ENCODE assay signal across 8 cellular contexts in the genomic region with DNA sequence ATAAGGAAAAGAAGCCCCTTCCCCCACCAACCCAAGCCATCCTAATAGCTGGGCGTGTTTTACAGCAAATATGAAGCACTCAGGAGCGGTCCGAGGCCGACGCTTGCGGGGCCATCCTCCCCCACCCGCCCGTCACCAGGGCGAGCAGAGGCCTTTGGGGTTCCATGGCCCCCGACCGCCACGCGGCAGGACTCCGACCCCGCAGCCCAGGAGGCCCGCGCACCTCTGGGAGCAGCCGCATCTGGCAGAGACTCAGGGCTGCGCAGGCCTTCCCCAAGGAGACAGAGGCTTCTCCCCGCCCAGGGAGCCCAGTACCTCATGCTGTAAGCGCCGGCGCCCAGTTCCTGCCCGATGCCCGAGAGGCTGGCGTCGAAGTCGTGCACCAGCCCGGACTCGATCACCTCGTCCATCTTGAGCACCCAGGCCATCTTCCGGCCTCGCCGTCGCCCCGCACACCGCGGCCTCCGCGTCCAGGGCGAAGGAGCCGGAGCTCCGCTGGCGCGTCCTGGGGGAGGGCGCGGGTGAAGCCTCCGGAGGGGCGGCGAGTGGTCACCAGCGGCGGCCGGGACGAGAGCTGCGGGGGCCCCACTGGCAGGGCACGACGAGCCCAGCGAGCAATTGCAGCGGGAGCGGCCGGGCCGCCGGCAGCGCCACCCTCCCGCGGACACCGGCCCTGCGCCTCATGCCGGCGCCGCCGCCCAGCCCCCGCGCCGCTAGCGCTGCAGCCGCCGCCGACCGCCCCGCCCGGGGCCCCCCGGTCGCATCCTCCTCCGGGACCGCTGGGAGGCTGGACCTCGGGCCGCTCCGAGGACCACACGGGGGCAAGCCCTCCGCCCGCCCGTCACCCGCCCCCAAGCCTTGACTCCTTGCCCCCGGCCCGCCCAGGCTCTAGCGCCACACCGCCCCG. TPM values are rescaled to one million over a fixed set of nuclear protein-coding genes. Genes with fewer than 3 reads are reported as not detected.
A peak's percentile ranks its signal among the peaks of the same experiment; 100 is the strongest.
DNase-seq lines count a peak whose midpoint lies in the region; ATAC-seq, FAIRE-seq and TF ChIP-seq lines count a peak whose summit lies in the region.

No MANE protein-coding gene starts in this region.

- H3K4me3 ChIP-seq in OCI-LY3 (ENCODE audit: low read length) (peak overlapping the region; percentile 78), foreskin fibroblast (ENCODE audit: low read depth in 1 of 2, low read length in 2 of 2) (peak overlapping the region; percentile 92 to 93), neural cell (ENCODE audit: low read length) (peak overlapping the region; percentile 78), testis (peak overlapping the region; percentile 83 to 86)

- DNase-seq in A172 (ENCODE audit: low spot score) = peak; percentile 27
- DNase-seq in GM12891 (ENCODE audit: insufficient read length, low spot score) = peak; percentile 16
- DNase-seq in activated effector memory CD4-positive, alpha-beta T cell treated with Interleukin-2 at 50 U/mL for 16 hours = peak; percentile 37
- DNase-seq in foreskin fibroblast = peak; percentile 56 to 84
- peak; percentile 59 for DNase-seq in testis

- no peak for TF ChIP-seq EP300 in neural cell (conservative IDR thresholded peaks at IDR 0.05; ENCODE audit: poor library complexity, severe bottlenecking)

- peaks cover 58% of the 10 kb centered on the region for H3K79me2 ChIP-seq in OCI-LY3 (ENCODE audit: low read length)
- peaks cover 47% of the 10 kb centered on the region for H3K79me2 ChIP-seq in neural cell (replicated peaks; ENCODE audit: insufficient read depth, low read length)

- H3K9ac ChIP-seq in OCI-LY3 (ENCODE audit: low read length) (peak overlapping the region; percentile 88), neural cell (ENCODE audit: low read length) (peak overlapping the region; percentile 84)

- TF ChIP-seq CTCF in OCI-LY3 (IDR thresholded peaks at IDR 0.05; ENCODE audit: low read depth, low read length) = 0 out of 2 replicates have a peak, but pooled peaks have one; percentile 21
- TF ChIP-seq CTCF in foreskin fibroblast (IDR thresholded peaks at IDR 0.05; ENCODE audit: low read depth, low read length) = no peak
- TF ChIP-seq CTCF in neural cell (IDR thresholded peaks at IDR 0.05; ENCODE audit: poor library complexity, severe bottlenecking) = peak; percentile 56
- peak in 1 of 3 experiments; percentile 19 for TF ChIP-seq CTCF in testis (IDR thresholded peaks at IDR 0.05)

- H3K4me2 ChIP-seq in OCI-LY3 (ENCODE audit: low read length) (peak overlapping the region; percentile 95), neural cell (ENCODE audit: low read length) (peak overlapping the region; percentile 83)

- WGBS in testis, 2 donors = 0 to 11% methylated on average over 1 to 69 of the region's 99 CpGs

- H2AFZ ChIP-seq in OCI-LY3 (ENCODE audit: low read depth, low read length) (no peak overlapping the region), neural cell (ENCODE audit: low read depth, low read length) (peak overlapping the region; percentile 28)

- H3K36me3 ChIP-seq in OCI-LY3 (replicated peaks; ENCODE audit: low read depth, low read length) (no peaks in the 10 kb centered on the region), neural cell (ENCODE audit: insufficient read depth, low read length) (no peaks in the 10 kb centered on the region), testis (ENCODE audit: low read depth, missing control alignments) (no peaks in the 10 kb centered on the region)

- H4K20me1 ChIP-seq in OCI-LY3 (ENCODE audit: insufficient read depth, low read length) (peaks cover 43% of the 10 kb centered on the region), neural cell (ENCODE audit: insufficient read depth) (peaks cover 8% of the 10 kb centered on the region)

- H3K27ac ChIP-seq in OCI-LY3 (ENCODE audit: low read length) (peak overlapping the region; percentile 92), neural cell (ENCODE audit: low read length) (peak overlapping the region; percentile 92), testis (peak overlapping the region; percentile 90 to 92)

- TF ChIP-seq POLR2A in GM12891 (IDR thresholded peaks at IDR 0.05; ENCODE audit: low read depth, low read length) = peak; percentile 71
- no peak for TF ChIP-seq POLR2A in testis (IDR thresholded peaks at IDR 0.05)

- no peak for TF ChIP-seq RAD21 in neural cell (conservative IDR thresholded peaks at IDR 0.05)

- H3K27me3 ChIP-seq in OCI-LY3 (ENCODE audit: low read depth, low read length) (no peaks in the 10 kb centered on the region), neural cell (ENCODE audit: insufficient read depth, low read depth, low read length) (no peaks in the 10 kb centered on the region), testis (no peaks in the 10 kb centered on the region)

- peaks cover 9% of the 10 kb centered on the region for H3F3A ChIP-seq in neural cell (ENCODE audit: insufficient read depth, low read length, poor library complexity, severe bottlenecking)

- peak; percentile 28 for ATAC-seq in HG02840 (IDR thresholded peaks at IDR 0.05; ENCODE audit: low FRiP score, unreplicated experiment)

- peak; percentile 47 for FAIRE-seq in GM12891 (lab: Jason Lieb, UNC)

- H3K9me3 ChIP-seq in OCI-LY3 (ENCODE audit: insufficient read depth, low read length) (no peaks in the 10 kb centered on the region), neural cell (ENCODE audit: low read length) (no peaks in the 10 kb centered on the region), testis (no peaks in the 10 kb centered on the region)

- H3K4me1 ChIP-seq in OCI-LY3 (ENCODE audit: low read length) (peaks cover 35% of the 10 kb centered on the region), testis (peaks cover 31% of the 10 kb centered on the region)

- H3K9me2 ChIP-seq in neural cell (ENCODE audit: insufficient read depth, low read length) = no peaks in the 10 kb centered on the region

- intact Hi-C loops in testis (cut with DNase I; ENCODE audit: low total_unique reads) = no loop called here

TF ChIP-seq in GM12891, 5 proteins besides CTCF, POLR2A, EP300 and RAD21:
- peak; percentile 44; the same call in 1 of the 2 replicates for TF ChIP-seq POLR2AphosphoS5 (IDR thresholded peaks at IDR 0.05; ENCODE audit: low read depth, low read length)
- TF ChIP-seq TAF1 (IDR thresholded peaks at IDR 0.05; ENCODE audit: low read depth, low read length) = no peak
- peak; percentile 9 for TF ChIP-seq PAX5 (IDR thresholded peaks at IDR 0.05; ENCODE audit: insufficient read depth, low read length, severe bottlenecking)
- no peak for TF ChIP-seq POU2F2 (IDR thresholded peaks at IDR 0.05; ENCODE audit: low read depth, low read length)
- no peak for TF ChIP-seq SPI1 (IDR thresholded peaks at IDR 0.05; ENCODE audit: low read depth, low read length)

TF ChIP-seq in neural cell, 6 proteins besides CTCF, POLR2A, EP300 and RAD21:
- TF ChIP-seq TAF1 (IDR thresholded peaks at IDR 0.05; ENCODE audit: low read depth) (no peak), SMC3 (conservative IDR thresholded peaks at IDR 0.05; ENCODE audit: poor library complexity) (no peak), EZH2 (IDR thresholded peaks at IDR 0.05; ENCODE audit: borderline replicate concordance, insufficient read depth, low read length, poor library complexity, severe bottlenecking) (no peak), POLR2AphosphoS5 (IDR thresholded peaks at IDR 0.05) (peak; percentile 14), MXI1 (conservative IDR thresholded peaks at IDR 0.05; ENCODE audit: poor library complexity, severe bottlenecking) (peak; percentile 40)
- TF ChIP-seq, protein P1, sequence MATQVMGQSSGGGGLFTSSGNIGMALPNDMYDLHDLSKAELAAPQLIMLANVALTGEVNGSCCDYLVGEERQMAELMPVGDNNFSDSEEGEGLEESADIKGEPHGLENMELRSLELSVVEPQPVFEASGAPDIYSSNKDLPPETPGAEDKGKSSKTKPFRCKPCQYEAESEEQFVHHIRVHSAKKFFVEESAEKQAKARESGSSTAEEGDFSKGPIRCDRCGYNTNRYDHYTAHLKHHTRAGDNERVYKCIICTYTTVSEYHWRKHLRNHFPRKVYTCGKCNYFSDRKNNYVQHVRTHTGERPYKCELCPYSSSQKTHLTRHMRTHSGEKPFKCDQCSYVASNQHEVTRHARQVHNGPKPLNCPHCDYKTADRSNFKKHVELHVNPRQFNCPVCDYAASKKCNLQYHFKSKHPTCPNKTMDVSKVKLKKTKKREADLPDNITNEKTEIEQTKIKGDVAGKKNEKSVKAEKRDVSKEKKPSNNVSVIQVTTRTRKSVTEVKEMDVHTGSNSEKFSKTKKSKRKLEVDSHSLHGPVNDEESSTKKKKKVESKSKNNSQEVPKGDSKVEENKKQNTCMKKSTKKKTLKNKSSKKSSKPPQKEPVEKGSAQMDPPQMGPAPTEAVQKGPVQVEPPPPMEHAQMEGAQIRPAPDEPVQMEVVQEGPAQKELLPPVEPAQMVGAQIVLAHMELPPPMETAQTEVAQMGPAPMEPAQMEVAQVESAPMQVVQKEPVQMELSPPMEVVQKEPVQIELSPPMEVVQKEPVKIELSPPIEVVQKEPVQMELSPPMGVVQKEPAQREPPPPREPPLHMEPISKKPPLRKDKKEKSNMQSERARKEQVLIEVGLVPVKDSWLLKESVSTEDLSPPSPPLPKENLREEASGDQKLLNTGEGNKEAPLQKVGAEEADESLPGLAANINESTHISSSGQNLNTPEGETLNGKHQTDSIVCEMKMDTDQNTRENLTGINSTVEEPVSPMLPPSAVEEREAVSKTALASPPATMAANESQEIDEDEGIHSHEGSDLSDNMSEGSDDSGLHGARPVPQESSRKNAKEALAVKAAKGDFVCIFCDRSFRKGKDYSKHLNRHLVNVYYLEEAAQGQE (IDR thresholded peaks at IDR 0.05; ENCODE audit: borderline replicate concordance) = peak; percentile 48

RNA-seq across cellular contexts. Expression of a gene that starts 0.5 kb away (rescaled TPM):
- 32.6 and 34.5 TPM in 2 replicates for total RNA-seq in A172 (2014; rRNA removed; shearing (Covaris generic))
- 40.7 TPM for polyA plus RNA-seq in GM12891 (2012; ENCODE audit: low read depth, missing spikeins)
- polyA plus RNA-seq in neural cell (59.6 and 74.2 TPM in 2 replicates), testis (ENCODE audit: insufficient read depth, low read depth, low replicate concordance) (53.9 TPM)
- 85.0 and 97.4 TPM in 2 replicates for polyA minus RNA-seq in neural cell
- total RNA-seq in testis = 100 to 1,000 TPM in 1 of 2 donors, 10 to 100 TPM in 1; 93.2 to 108 TPM

Comparison
In these comparisons a context has a peak if more than half of its experiments do, and no peak if none do; other contexts are left out.
1. Peak in every context shown above with its lines: DNase-seq, ATAC-seq, H3K4me3 ChIP-seq and H3K27ac ChIP-seq.
2. DNase-seq: peak in every context shown above with its lines; median percentile 70 in foreskin fibroblast; 59 in testis; 37 in activated effector memory CD4-positive, alpha-beta T cell treated with Interleukin-2 at 50 U/mL for 16 hours; 27 in A172; 16 in GM12891.